In genomic region chr18:79092869-79093268, GRCh38 we compare ENCODE assay signal across 2 cellular contexts.
A peak's percentile ranks its signal among the peaks of the same experiment; 100 is the strongest.
TF ChIP-seq lines count a peak whose summit lies in the region.

No MANE protein-coding gene starts in this region.

TF ChIP-seq in HepG2, 621 proteins besides CTCF, POLR2A, EP300 and RAD21 (continued from another document):
- TF ChIP-seq SMC3 (IDR thresholded peaks at IDR 0.05; ENCODE audit: low read length) (no peak), CREB1 (IDR thresholded peaks at IDR 0.05) (peak; percentile 58), CREB1 (CRISPR knock-in tag; IDR thresholded peaks at IDR 0.05) (no peak), HES4 (CRISPR knock-in tag; IDR thresholded peaks at IDR 0.05; ENCODE audit: borderline replicate concordance) (no peak), ZSCAN31 (CRISPR knock-in tag; IDR thresholded peaks at IDR 0.05; ENCODE audit: low read depth) (no peak)

TF ChIP-seq in SK-N-SH treated with all-trans-retinoic acid at 6 μM for 48 hours, 23 proteins besides CTCF, POLR2A, EP300 and RAD21 (continued from another document):
- TF ChIP-seq TCF4 (CRISPR knock-in tag; IDR thresholded peaks at IDR 0.05; ENCODE audit: borderline replicate concordance): no peak
- TF ChIP-seq TOX (CRISPR knock-in tag; IDR thresholded peaks at IDR 0.05; ENCODE audit: borderline replicate concordance): no peak
- no peak for TF ChIP-seq ZNF565 (CRISPR knock-in tag; conservative IDR thresholded peaks at IDR 0.05; ENCODE audit: low read depth)
- TF ChIP-seq OSR1 (CRISPR knock-in tag; IDR thresholded peaks at IDR 0.05): no peak
- TF ChIP-seq RARB (CRISPR knock-in tag; IDR thresholded peaks at IDR 0.05): no peak
- TF ChIP-seq TSHZ2 (CRISPR knock-in tag; IDR thresholded peaks at IDR 0.05): no peak
- TF ChIP-seq PATZ1 (CRISPR knock-in tag; IDR thresholded peaks at IDR 0.05; ENCODE audit: borderline replicate concordance): no peak
- TF ChIP-seq ISL1 (CRISPR knock-in tag; IDR thresholded peaks at IDR 0.05): no peak
- TF ChIP-seq POU6F1 (CRISPR knock-in tag; IDR thresholded peaks at IDR 0.05; ENCODE audit: borderline replicate concordance, low read depth): no peak
- TF ChIP-seq CSRNP3 (CRISPR knock-in tag; IDR thresholded peaks at IDR 0.05): no peak
- TF ChIP-seq ESRRG (CRISPR knock-in tag; IDR thresholded peaks at IDR 0.05): no peak
- TF ChIP-seq CSDC2 (CRISPR knock-in tag; IDR thresholded peaks at IDR 0.05): no peak
- TF ChIP-seq ZNF70 (CRISPR knock-in tag; IDR thresholded peaks at IDR 0.05): no peak
- TF ChIP-seq SNAI2 (CRISPR knock-in tag; IDR thresholded peaks at IDR 0.05): no peak
- no peak for TF ChIP-seq ZFP3 (CRISPR knock-in tag; IDR thresholded peaks at IDR 0.05)
- TF ChIP-seq CREB5 (CRISPR knock-in tag; IDR thresholded peaks at IDR 0.05; ENCODE audit: low read depth): no peak
